28 cellular contexts compared by ENCODE assay signal in genomic region chr16:87607871-87608270, GRCh38. TPM values are rescaled to one million over a fixed set of nuclear protein-coding genes. Genes with fewer than 3 reads are reported as not detected.
"Had no signal": no experiment of that assay in that cellular context is flagged by ENCODE, and none has a peak within 500 bp of the region (broad histone marks: within the 10 kb centered on the region; RNA-seq: fewer than 3 reads in every experiment).

No MANE protein-coding gene starts in this region.

- H3K9me3 Mint-ChIP-seq: activated CD4-positive, alpha-beta memory T cell treated with anti-CD3 and anti-CD28 coated beads, Interleukin-2, amount 10 ng/mL, durations not matched to agents 7 days and 5 days; activated CD4-positive, alpha-beta T cell treated with anti-CD3 and anti-CD28 coated beads, Interleukin-2, amount 10 ng/mL, durations not matched to agents 7 days and 5 days; activated naive CD4-positive, alpha-beta T cell treated with anti-CD3 and anti-CD28 coated beads, Interleukin-2, amount 10 ng/mL, durations not matched to agents 7 days and 5 days; activated naive CD4-positive, alpha-beta T cell treated with anti-CD3 and anti-CD28 coated beads, Interleukin-2, amount 50 U/mL, for 72 hours; activated naive CD8-positive, alpha-beta T cell treated with anti-CD3 and anti-CD28 coated beads, Interleukin-2, amount 10 ng/mL, durations not matched to agents 7 days and 5 days; activated T-cell treated with anti-CD3 and anti-CD28 coated beads, Interleukin-2, amount 50 U/mL, for 24 hours; activated T-cell treated with anti-CD3 and anti-CD28 coated beads, Interleukin-2, amount 50 U/mL, for 72 hours; dendritic cell treated with granulocyte-macrophage colony-stimulating factor and Interleukin-4, amounts not matched to agents 40 ng/mL and 50 ng/mL, for 4 days; T-cell; T-helper 1 cell treated with Interleukin-12 subunit alpha and Interleukin-12 subunit beta and Interleukin-4 antibody, amounts not matched to agents 30 μg/mL and 1 μg/mL, for 36 hours; WTC11 had no signal

- H3K9me3 ChIP-seq: ascending aorta, esophagus muscularis mucosa, gastrocnemius medialis had no signal

- H3K27ac ChIP-seq: ascending aorta, brain microvascular endothelial cell, coronary artery, esophagus muscularis mucosa, foreskin keratinocyte, gastrocnemius medialis, VCaP had no signal

- H3K4me1 ChIP-seq: foreskin keratinocyte, gastrocnemius medialis had no signal

- ATAC-seq: activated naive CD4-positive, alpha-beta T cell treated with anti-CD3 and anti-CD28 coated beads, Interleukin-2, amount 50 U/mL, for 72 hours; activated T-cell treated with anti-CD3 and anti-CD28 coated beads, Interleukin-2, amount 50 U/mL, for 72 hours; effector memory CD8-positive, alpha-beta T cell; gastrocnemius medialis; T-cell had no signal

- H3K4me3 ChIP-seq: ascending aorta, coronary artery, esophagus muscularis mucosa, gastrocnemius medialis had no signal

- DNase-seq: activated CD4-positive, alpha-beta T cell treated with anti-CD3 and anti-CD28 coated beads for 1 hour; activated gamma-delta T cell; activated T-cell treated with anti-CD3 and anti-CD28 coated beads for 4 hours; cerebellar nuclear complex; foreskin keratinocyte; gastrocnemius medialis; glutamatergic neuron; SW 1271 had no signal

- FAIRE-seq: bronchial epithelial cell, TTC549 had no signal

- H3K27ac Mint-ChIP-seq: activated CD4-positive, alpha-beta memory T cell treated with anti-CD3 and anti-CD28 coated beads, Interleukin-2, amount 10 ng/mL, durations not matched to agents 7 days and 5 days; activated CD4-positive, alpha-beta T cell treated with anti-CD3 and anti-CD28 coated beads, Interleukin-2, amount 10 ng/mL, durations not matched to agents 7 days and 5 days; activated naive CD4-positive, alpha-beta T cell treated with anti-CD3 and anti-CD28 coated beads, Interleukin-2, amount 10 ng/mL, durations not matched to agents 7 days and 5 days; activated naive CD4-positive, alpha-beta T cell treated with anti-CD3 and anti-CD28 coated beads, Interleukin-2, amount 50 U/mL, for 72 hours; activated naive CD8-positive, alpha-beta T cell treated with anti-CD3 and anti-CD28 coated beads, Interleukin-2, amount 10 ng/mL, durations not matched to agents 7 days and 5 days; activated T-cell treated with anti-CD3 and anti-CD28 coated beads, Interleukin-2, amount 50 U/mL, for 24 hours; activated T-cell treated with anti-CD3 and anti-CD28 coated beads, Interleukin-2, amount 50 U/mL, for 72 hours; dendritic cell treated with granulocyte-macrophage colony-stimulating factor and Interleukin-4, amounts not matched to agents 40 ng/mL and 50 ng/mL, for 4 days; effector memory CD8-positive, alpha-beta T cell; T-cell; T-helper 1 cell treated with Interleukin-12 subunit alpha and Interleukin-12 subunit beta and Interleukin-4 antibody, amounts not matched to agents 30 μg/mL and 1 μg/mL, for 36 hours; WTC11 had no signal

- H3K4me3 Mint-ChIP-seq: activated CD4-positive, alpha-beta memory T cell treated with anti-CD3 and anti-CD28 coated beads, Interleukin-2, amount 10 ng/mL, durations not matched to agents 7 days and 5 days; activated CD4-positive, alpha-beta T cell treated with anti-CD3 and anti-CD28 coated beads, Interleukin-2, amount 10 ng/mL, durations not matched to agents 7 days and 5 days; activated naive CD4-positive, alpha-beta T cell treated with anti-CD3 and anti-CD28 coated beads, Interleukin-2, amount 10 ng/mL, durations not matched to agents 7 days and 5 days; activated naive CD8-positive, alpha-beta T cell treated with anti-CD3 and anti-CD28 coated beads, Interleukin-2, amount 10 ng/mL, durations not matched to agents 7 days and 5 days; activated T-cell treated with anti-CD3 and anti-CD28 coated beads, Interleukin-2, amount 50 U/mL, for 24 hours; activated T-cell treated with anti-CD3 and anti-CD28 coated beads, Interleukin-2, amount 50 U/mL, for 72 hours; dendritic cell treated with granulocyte-macrophage colony-stimulating factor and Interleukin-4, amounts not matched to agents 40 ng/mL and 50 ng/mL, for 4 days; effector memory CD8-positive, alpha-beta T cell; T-cell; T-helper 1 cell treated with Interleukin-12 subunit alpha and Interleukin-12 subunit beta and Interleukin-4 antibody, amounts not matched to agents 30 μg/mL and 1 μg/mL, for 36 hours; WTC11 had no signal

- H3K36me3 ChIP-seq: ascending aorta, brain microvascular endothelial cell, esophagus muscularis mucosa, gastrocnemius medialis had no signal

RNA-seq across cellular contexts. Expression of gene JPH3, which starts 5.6 kb away (rescaled TPM):
- total RNA-seq: activated CD4-positive, alpha-beta memory T cell treated with anti-CD3 and anti-CD28 coated beads, Interleukin-2, amount 10 ng/mL, durations not matched to agents 7 days and 5 days; activated CD4-positive, alpha-beta T cell treated with anti-CD3 and anti-CD28 coated beads, Interleukin-2, amount 10 ng/mL, durations not matched to agents 7 days and 5 days; activated naive CD8-positive, alpha-beta T cell treated with anti-CD3 and anti-CD28 coated beads, Interleukin-2, amount 10 ng/mL, durations not matched to agents 7 days and 5 days; ascending aorta; bronchial epithelial cell; foreskin keratinocyte; gastrocnemius medialis; T-cell; T-helper 2 cell treated with Interferon-gamma antibody and Interleukin-4, amounts not matched to agents 100 ng/mL and 5 ng/mL, for 36 hours had no signal
- polyA plus RNA-seq: foreskin keratinocyte had no signal
